Comparison of ENCODE assay signal across 16 cellular contexts in genomic region chrX:69145281-69145680, GRCh38. TPM values are rescaled to one million over a fixed set of nuclear protein-coding genes. Genes with fewer than 3 reads are reported as not detected.
DNase-seq lines count a peak whose midpoint lies in the region; ATAC-seq and TF ChIP-seq lines count a peak whose summit lies in the region.
"Had no signal": no experiment of that assay in that cellular context is flagged by ENCODE, and none has a peak within 500 bp of the region (broad histone marks: within the 10 kb centered on the region; RNA-seq: fewer than 3 reads in every experiment).

No MANE protein-coding gene starts in this region.

- H3F3A ChIP-seq in neural cell (ENCODE audit: insufficient read depth, low read length, poor library complexity, severe bottlenecking) = no peaks in the 10 kb centered on the region

- H4K20me1 ChIP-seq in neural cell (ENCODE audit: insufficient read depth) = no peaks in the 10 kb centered on the region

- H3K27me3 ChIP-seq in neural cell (ENCODE audit: insufficient read depth, low read depth, low read length) = no peaks in the 10 kb centered on the region

- no peaks in the 10 kb centered on the region for H3K9me3 Mint-ChIP-seq in type B pancreatic cell
- H3K9me3 Mint-ChIP-seq: CD4-positive, CD25-positive, alpha-beta regulatory T cell; HFFc6 had no signal

- no peaks in the 10 kb centered on the region for H3K79me2 ChIP-seq in neural cell (replicated peaks; ENCODE audit: insufficient read depth, low read length)

- TF ChIP-seq CTCF in neural cell (IDR thresholded peaks at IDR 0.05; ENCODE audit: poor library complexity, severe bottlenecking) (no peak), type B pancreatic cell (conservative IDR thresholded peaks at IDR 0.05) (no peak)

- no peak for ATAC-seq in left ventricle myocardium superior
- ATAC-seq: GM12878 had no signal

- H3K36me3 Mint-ChIP-seq in type B pancreatic cell = no peaks in the 10 kb centered on the region
- H3K36me3 Mint-ChIP-seq: CD4-positive, CD25-positive, alpha-beta regulatory T cell had no signal

- peak overlapping the region; percentile 65 for H3K27ac Mint-ChIP-seq in type B pancreatic cell
- H3K27ac Mint-ChIP-seq: CD4-positive, CD25-positive, alpha-beta regulatory T cell; HFFc6 had no signal

- no peaks in the 10 kb centered on the region for H3K27me3 Mint-ChIP-seq in type B pancreatic cell
- H3K27me3 Mint-ChIP-seq: CD4-positive, CD25-positive, alpha-beta regulatory T cell had no signal

- DNase-seq in cardiac septum (ENCODE audit: low spot score) (peak; percentile 44), left ventricle myocardium superior (no peak), pons (ENCODE audit: low spot score) (peak; percentile 3), type B pancreatic cell (ENCODE audit: extremely low spot score, unreplicated experiment) (no peak), SW 1271 (lab: John Stamatoyannopoulos, UW) (no peak), DMS 273 (lab: John Stamatoyannopoulos, UW; ENCODE audit: unreplicated experiment) (no peak), NCI-H526 treated with DMSO at 0.1 percent for 48 hours (lab: John Stamatoyannopoulos, UW) (no peak)
- DNase-seq: ACHN; Calu3; CD4-positive, CD25-positive, alpha-beta regulatory T cell; DMS79; HCEC 1CT; HFFc6 had no signal

- no peak for TF ChIP-seq RAD21 in neural cell (conservative IDR thresholded peaks at IDR 0.05)

- H3K9me3 ChIP-seq in neural cell (ENCODE audit: low read length) = no peaks in the 10 kb centered on the region
- H3K9me3 ChIP-seq: BLaER1 treated with 17β-estradiol and CSF1 and Interleukin-3, amounts not matched to agents 10 nM and 100 nM had no signal

- H3K9ac ChIP-seq in neural cell (ENCODE audit: low read length) = peak overlapping the region; percentile 1
- H3K9ac ChIP-seq: BLaER1 treated with 17β-estradiol and CSF1 and Interleukin-3, amounts not matched to agents 10 nM and 100 nM had no signal

- no peak overlapping the region for H3K4me2 ChIP-seq in neural cell (ENCODE audit: low read length)
- H3K4me2 ChIP-seq: BLaER1 treated with 17β-estradiol and CSF1 and Interleukin-3, amounts not matched to agents 10 nM and 100 nM had no signal

- H3K27ac ChIP-seq in neural cell (ENCODE audit: low read length) = peak overlapping the region; percentile 31
- H3K27ac ChIP-seq: BLaER1 treated with 17β-estradiol and CSF1 and Interleukin-3, amounts not matched to agents 10 nM and 100 nM had no signal

- H3K36me3 ChIP-seq in neural cell (ENCODE audit: insufficient read depth, low read length) = no peaks in the 10 kb centered on the region
- H3K36me3 ChIP-seq: BLaER1 treated with 17β-estradiol and CSF1 and Interleukin-3, amounts not matched to agents 10 nM and 100 nM had no signal

- TF ChIP-seq EP300 in neural cell (conservative IDR thresholded peaks at IDR 0.05; ENCODE audit: poor library complexity, severe bottlenecking) = no peak

- H3K9me2 ChIP-seq in neural cell (ENCODE audit: insufficient read depth, low read length) = no peaks in the 10 kb centered on the region

- intact Hi-C loops in cardiac septum (cut with DNase I) = no loop called here
- intact Hi-C loops in left ventricle myocardium superior (cut with micrococcal nuclease) = no loop called here

- H3K4me1 Mint-ChIP-seq in type B pancreatic cell (ENCODE audit: unreplicated experiment) = peaks cover 22% of the 10 kb centered on the region
- H3K4me1 Mint-ChIP-seq: CD4-positive, CD25-positive, alpha-beta regulatory T cell had no signal

- H2AFZ ChIP-seq in neural cell (ENCODE audit: low read depth, low read length) = peak overlapping the region; percentile 21

- H3K4me3 ChIP-seq in neural cell (ENCODE audit: low read length) = no peak overlapping the region
- H3K4me3 ChIP-seq: BLaER1 treated with 17β-estradiol and CSF1 and Interleukin-3, amounts not matched to agents 10 nM and 100 nM; GM12878 had no signal

- H3K4me3 Mint-ChIP-seq in type B pancreatic cell = no peak overlapping the region
- H3K4me3 Mint-ChIP-seq: CD4-positive, CD25-positive, alpha-beta regulatory T cell; HFFc6 had no signal

TF ChIP-seq in neural cell, 6 proteins besides CTCF, POLR2A, EP300 and RAD21:
- TF ChIP-seq EZH2 (IDR thresholded peaks at IDR 0.05; ENCODE audit: borderline replicate concordance, insufficient read depth, low read length, poor library complexity, severe bottlenecking) (no peak), SMC3 (conservative IDR thresholded peaks at IDR 0.05; ENCODE audit: poor library complexity) (no peak), TAF1 (IDR thresholded peaks at IDR 0.05; ENCODE audit: low read depth) (no peak), POLR2AphosphoS5 (IDR thresholded peaks at IDR 0.05) (no peak), MXI1 (conservative IDR thresholded peaks at IDR 0.05; ENCODE audit: poor library complexity, severe bottlenecking) (no peak)
- TF ChIP-seq, protein P1, sequence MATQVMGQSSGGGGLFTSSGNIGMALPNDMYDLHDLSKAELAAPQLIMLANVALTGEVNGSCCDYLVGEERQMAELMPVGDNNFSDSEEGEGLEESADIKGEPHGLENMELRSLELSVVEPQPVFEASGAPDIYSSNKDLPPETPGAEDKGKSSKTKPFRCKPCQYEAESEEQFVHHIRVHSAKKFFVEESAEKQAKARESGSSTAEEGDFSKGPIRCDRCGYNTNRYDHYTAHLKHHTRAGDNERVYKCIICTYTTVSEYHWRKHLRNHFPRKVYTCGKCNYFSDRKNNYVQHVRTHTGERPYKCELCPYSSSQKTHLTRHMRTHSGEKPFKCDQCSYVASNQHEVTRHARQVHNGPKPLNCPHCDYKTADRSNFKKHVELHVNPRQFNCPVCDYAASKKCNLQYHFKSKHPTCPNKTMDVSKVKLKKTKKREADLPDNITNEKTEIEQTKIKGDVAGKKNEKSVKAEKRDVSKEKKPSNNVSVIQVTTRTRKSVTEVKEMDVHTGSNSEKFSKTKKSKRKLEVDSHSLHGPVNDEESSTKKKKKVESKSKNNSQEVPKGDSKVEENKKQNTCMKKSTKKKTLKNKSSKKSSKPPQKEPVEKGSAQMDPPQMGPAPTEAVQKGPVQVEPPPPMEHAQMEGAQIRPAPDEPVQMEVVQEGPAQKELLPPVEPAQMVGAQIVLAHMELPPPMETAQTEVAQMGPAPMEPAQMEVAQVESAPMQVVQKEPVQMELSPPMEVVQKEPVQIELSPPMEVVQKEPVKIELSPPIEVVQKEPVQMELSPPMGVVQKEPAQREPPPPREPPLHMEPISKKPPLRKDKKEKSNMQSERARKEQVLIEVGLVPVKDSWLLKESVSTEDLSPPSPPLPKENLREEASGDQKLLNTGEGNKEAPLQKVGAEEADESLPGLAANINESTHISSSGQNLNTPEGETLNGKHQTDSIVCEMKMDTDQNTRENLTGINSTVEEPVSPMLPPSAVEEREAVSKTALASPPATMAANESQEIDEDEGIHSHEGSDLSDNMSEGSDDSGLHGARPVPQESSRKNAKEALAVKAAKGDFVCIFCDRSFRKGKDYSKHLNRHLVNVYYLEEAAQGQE (IDR thresholded peaks at IDR 0.05; ENCODE audit: borderline replicate concordance) = no peak

RNA-seq across cellular contexts. Expression of gene PJA1, which starts 20.0 kb away (rescaled TPM):
- total RNA-seq in cardiac septum (18.8 TPM), left ventricle myocardium superior (11.7 TPM), type B pancreatic cell (ENCODE audit: low replicate concordance) (47.5 and 50.6 TPM in 2 replicates)
- 214 and 225 TPM in 2 replicates for polyA plus RNA-seq in neural cell
- 207 and 208 TPM in 2 replicates for polyA minus RNA-seq in neural cell

Comparison
In these comparisons a context has a peak if more than half of its experiments do, and no peak if none do; other contexts are left out.
1. DNase-seq: peak in cardiac septum (single experiment) and pons (single experiment); none in left ventricle myocardium superior (single experiment), type B pancreatic cell (single experiment), SW 1271 (0 of 2), DMS 273 (single experiment) and NCI-H526 treated with DMSO at 0.1 percent for 48 hours (single experiment).